Comparison of ENCODE assay signal across 14 cellular contexts in the genomic region with DNA sequence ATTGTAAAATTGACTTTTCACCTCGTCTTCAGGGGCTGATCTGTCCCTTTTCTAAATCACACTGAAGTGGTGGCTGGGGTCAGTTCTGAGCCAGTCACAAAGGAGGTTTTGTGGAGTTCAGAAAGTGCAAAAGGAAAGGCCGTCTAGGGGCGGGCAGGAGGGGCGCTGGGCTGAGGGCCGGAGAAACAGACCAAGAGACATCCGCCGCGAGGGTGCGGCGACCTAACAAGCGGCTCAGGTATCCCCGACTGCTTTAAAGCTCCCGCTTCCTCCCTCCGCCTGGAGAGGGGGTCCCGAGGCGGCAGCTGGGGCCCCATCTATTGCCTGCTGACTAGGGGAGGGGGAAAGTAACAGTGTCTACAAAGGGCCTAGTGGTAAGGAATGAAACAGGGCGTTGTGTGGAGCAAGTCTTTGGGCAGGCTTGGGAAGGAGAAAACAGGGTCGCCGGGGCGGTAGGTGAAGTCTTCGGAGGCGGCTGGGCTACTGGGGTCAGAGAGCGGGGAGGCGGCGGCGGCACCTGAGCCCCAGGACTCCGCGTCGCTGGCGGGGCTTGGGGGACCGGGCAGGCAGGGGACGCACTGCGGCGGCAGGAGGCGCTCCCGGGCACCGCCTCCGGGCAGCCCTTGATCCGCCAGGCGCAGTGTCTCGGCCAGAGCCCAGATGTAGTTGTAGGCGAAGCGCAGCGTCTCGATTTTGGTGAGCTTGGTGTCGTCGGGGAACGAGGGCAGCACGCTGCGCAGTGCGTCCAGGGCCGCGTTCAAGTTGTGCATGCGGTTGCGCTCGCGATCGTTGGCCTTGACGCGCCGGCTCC. TPM values are rescaled to one million over a fixed set of nuclear protein-coding genes. Genes with fewer than 3 reads are reported as not detected.
DNase-seq lines count a peak whose midpoint lies in the region; ATAC-seq and TF ChIP-seq lines count a peak whose summit lies in the region.
"Had no signal": no experiment of that assay in that cellular context is flagged by ENCODE, and none has a peak within 500 bp of the region (broad histone marks: within the 10 kb centered on the region; RNA-seq: fewer than 3 reads in every experiment).

No MANE protein-coding gene starts in this region.

- no peak overlapping the region for H3K9ac ChIP-seq in IMR-90 (ENCODE audit: low read depth, low read length)

- no peaks in the 10 kb centered on the region for H3K9me1 ChIP-seq in IMR-90 (ENCODE audit: insufficient read depth, low read length)

- no peaks in the 10 kb centered on the region for H3K4me1 ChIP-seq in IMR-90 (ENCODE audit: control insufficient read depth, insufficient read depth, low read length)
- peaks cover 28% of the 10 kb centered on the region for H3K4me1 ChIP-seq in neuron (ENCODE audit: insufficient read depth, low read length)
- peaks cover 16% of the 10 kb centered on the region for H3K4me1 ChIP-seq in vagina
- no peaks in the 10 kb centered on the region for H3K4me1 ChIP-seq in PC-9 (replicated peaks; ENCODE audit: insufficient read depth)

- H4K20me1 ChIP-seq in IMR-90 (ENCODE audit: insufficient read depth, low read length) = no peaks in the 10 kb centered on the region
- H4K20me1 ChIP-seq in PC-9 (ENCODE audit: insufficient read depth) = no peaks in the 10 kb centered on the region

- DNase-seq in D341Med (ENCODE audit: low spot score) = peak; percentile 71
- no peak for DNase-seq in IMR-90
- peak; percentile 29 for DNase-seq in epithelial cell of esophagus (ENCODE audit: low read depth)
- DNase-seq in vagina (ENCODE audit: extremely low spot score in 2 of 2) = no peak
- no peak for DNase-seq in HCEC 1CT
- no peak for DNase-seq in PC-9
- DNase-seq: DMS 273 treated with DMSO at 0.1 percent for 48 hours, NCI-H187 treated with DMSO at 0.1 percent for 48 hours, T1000 had no signal

- H3K9me3 ChIP-seq in IMR-90 (ENCODE audit: control insufficient read depth, insufficient read depth, low read length) = peaks cover 5% of the 10 kb centered on the region
- peaks cover 5% of the 10 kb centered on the region for H3K9me3 ChIP-seq in neuron (ENCODE audit: low read length)
- H3K9me3 ChIP-seq in vagina = no peaks in the 10 kb centered on the region
- H3K9me3 ChIP-seq in PC-9 (ENCODE audit: insufficient read depth, low read depth) = no peaks in the 10 kb centered on the region

- no peak overlapping the region for H2BK5ac ChIP-seq in IMR-90 (ENCODE audit: low read depth, low read length, poor library complexity, severe bottlenecking)

- WGBS in IMR-90 (ENCODE audit: extremely low coverage in 2 of 2, insufficient read length in 1 of 2), 2 experiments = 5% methylated on average over 49 of the region's 61 CpGs; no CpG with 5 or more reads in 1 of the 2 experiments

- H3K27ac ChIP-seq in IMR-90 (ENCODE audit: insufficient read depth, low read length) = no peak overlapping the region
- no peak overlapping the region for H3K27ac ChIP-seq in vagina
- H3K27ac ChIP-seq in PC-9 = no peak overlapping the region
- H3K27ac ChIP-seq: cardiac muscle cell had no signal

- intact Hi-C loops in IMR-90 (cut with micrococcal nuclease) = no loop called here
- intact Hi-C loops in vagina (cut with DNase I) = no loop called here
- intact Hi-C loops in PC-9 (cut with micrococcal nuclease; ENCODE audit: unreplicated experiment) = no loop called here

- H3K4me3 ChIP-seq in IMR-90 (ENCODE audit: insufficient read depth, low read depth, low read length) (no peak overlapping the region), epithelial cell of esophagus (ENCODE audit: low read length) (no peak overlapping the region), neuron (ENCODE audit: low read length) (peak overlapping the region; percentile 42), vagina (no peak overlapping the region), PC-9 (no peak overlapping the region)
- H3K4me3 ChIP-seq: cardiac muscle cell had no signal

- H4K5ac ChIP-seq in IMR-90 (ENCODE audit: low read depth, low read length) = no peak overlapping the region

- H3K4me2 ChIP-seq in IMR-90 (ENCODE audit: low read depth, low read length) (no peak overlapping the region), PC-9 (no peak overlapping the region)

- no peak overlapping the region for H3K14ac ChIP-seq in IMR-90 (replicated peaks; ENCODE audit: low read depth, low read length)

- TF ChIP-seq RAD21 in IMR-90 (IDR thresholded peaks at IDR 0.05; ENCODE audit: low read length) = no peak

- H2AFZ ChIP-seq in IMR-90 (replicated peaks; ENCODE audit: low read length, poor library complexity) (peak overlapping the region; percentile 80), neuron (ENCODE audit: low read depth, low read length) (peak overlapping the region; percentile 24), PC-9 (no peak overlapping the region)

- H3K18ac ChIP-seq in IMR-90 (ENCODE audit: low read depth, low read length) = no peak overlapping the region

- no TSS peak for BruUV-seq in IMR-90 (replicated peaks; lab: Mats Ljungman, UMichigan)
- BruUV-seq in PC-9 (replicated peaks; lab: Mats Ljungman, UMichigan) = no TSS peak

- H3K79me2 ChIP-seq in PC-9 (ENCODE audit: low read depth) = no peaks in the 10 kb centered on the region

- no peaks in the 10 kb centered on the region for H3K79me1 ChIP-seq in IMR-90 (ENCODE audit: low read depth in 1 of 2, low read length in 2 of 2)

- H3K23ac ChIP-seq in IMR-90 (ENCODE audit: low read depth, low read length) = no peak overlapping the region

- no peaks in the 10 kb centered on the region for H3K9me2 ChIP-seq in PC-9 (ENCODE audit: insufficient read depth)

- ATAC-seq in IMR-90 (ENCODE audit: low read depth) (0 out of 2 replicates have a peak, but pooled peaks have one; percentile 14), GM21367 (IDR thresholded peaks at IDR 0.05; ENCODE audit: unreplicated experiment) (no peak)
- ATAC-seq: sciatic nerve had no signal

- no peak overlapping the region for H3K56ac ChIP-seq in IMR-90 (ENCODE audit: extremely low read depth, insufficient read depth, low read length)

- no peak overlapping the region for H2BK120ac ChIP-seq in IMR-90 (ENCODE audit: low read depth, low read length)

- H4K8ac ChIP-seq in IMR-90 (ENCODE audit: low read depth in 2 of 2, low read length in 2 of 2) = no peak overlapping the region

- no peak overlapping the region for H2AK9ac ChIP-seq in IMR-90 (replicated peaks; ENCODE audit: low read depth, low read length, poor library complexity)

- H3F3A ChIP-seq in PC-9 (ENCODE audit: insufficient read depth, low read depth) = no peaks in the 10 kb centered on the region

- in situ Hi-C loops in IMR-90 (cut with MboI; ENCODE audit: low sequenced_read_pairs) = no loop called here

- dilution Hi-C loops in IMR-90 (cut with HindIII; ENCODE audit: low sequenced_read_pairs, unreplicated experiment) = no loop called here

- H2AK5ac ChIP-seq in IMR-90 (ENCODE audit: low read depth, low read length) = no peak overlapping the region

- H2BK15ac ChIP-seq in IMR-90 (ENCODE audit: low read depth, low read length) = no peak overlapping the region

- no peak overlapping the region for H3K4ac ChIP-seq in IMR-90 (ENCODE audit: low read depth, low read length)

- TF ChIP-seq POLR2A in IMR-90 (IDR thresholded peaks at IDR 0.05; ENCODE audit: low read depth, low read length) = no peak
- no peak for TF ChIP-seq POLR2A in vagina (IDR thresholded peaks at IDR 0.05)

- CTCF ChIA-PET in IMR-90 (lab: Yijun Ruan, JAX) = interaction anchor here (1.3 kb wide), 1 partner anchor 68 kb away, joined by 5 read pairs; no protein-coding TSS in a partner anchor
- CTCF ChIA-PET in PC-9 (lab: Charles Lee) = no interaction called here

- H3K27me3 ChIP-seq in IMR-90 (ENCODE audit: control insufficient read depth, insufficient read depth, low read length) (peaks cover 84% of the 10 kb centered on the region), neuron (ENCODE audit: insufficient read depth, low read length) (peaks cover 50% of the 10 kb centered on the region), vagina (no peaks in the 10 kb centered on the region), PC-9 (ENCODE audit: insufficient read depth, low read depth) (peaks cover 81% of the 10 kb centered on the region)

- POLR2A ChIA-PET in IMR-90 (lab: Charles Lee; ENCODE audit: unreplicated experiment) = no interaction called here
- POLR2A ChIA-PET in PC-9 (lab: Charles Lee; ENCODE audit: unreplicated experiment) = no interaction called here

- H4K91ac ChIP-seq in IMR-90 (ENCODE audit: insufficient read depth, low read depth, low read length) = no peak overlapping the region

- TF ChIP-seq CTCF in IMR-90 (conservative IDR thresholded peaks at IDR 0.05; ENCODE audit: low read depth, low read length) (no peak), epithelial cell of esophagus (IDR thresholded peaks at IDR 0.05; ENCODE audit: insufficient read depth, low read depth, low read length, missing control alignments) (no peak), vagina (IDR thresholded peaks at IDR 0.05) (no peak), PC-9 (conservative IDR thresholded peaks at IDR 0.05) (no peak)

- H3K36me3 ChIP-seq in IMR-90 (ENCODE audit: control insufficient read depth, insufficient read depth, low read length) = no peaks in the 10 kb centered on the region
- H3K36me3 ChIP-seq in neuron (ENCODE audit: insufficient read depth, low read length) = no peaks in the 10 kb centered on the region
- no peaks in the 10 kb centered on the region for H3K36me3 ChIP-seq in vagina
- no peaks in the 10 kb centered on the region for H3K36me3 ChIP-seq in PC-9 (ENCODE audit: low read depth)
- H3K36me3 ChIP-seq: cardiac muscle cell had no signal

- H2BK20ac ChIP-seq in IMR-90 (ENCODE audit: low read depth, low read length) = no peak overlapping the region

TF ChIP-seq in IMR-90, 13 proteins besides CTCF, POLR2A, EP300 and RAD21 (continues in another document):
- TF ChIP-seq RCOR1 (IDR thresholded peaks at IDR 0.05; ENCODE audit: insufficient replicate concordance, low read length) = no peak
- no peak for TF ChIP-seq MAZ (IDR thresholded peaks at IDR 0.05; ENCODE audit: borderline replicate concordance, low read depth, low read length)
- no peak for TF ChIP-seq RFX5 (IDR thresholded peaks at IDR 0.05; ENCODE audit: low read depth, low read length)
- no peak for TF ChIP-seq CHD1 (IDR thresholded peaks at IDR 0.05; ENCODE audit: low read depth, low read length)
- no peak for TF ChIP-seq MAFK (IDR thresholded peaks at IDR 0.05; ENCODE audit: low read depth, low read length)
- no peak for TF ChIP-seq CEBPB (IDR thresholded peaks at IDR 0.05; ENCODE audit: low read depth, low read length)

RNA-seq across cellular contexts. Expression of gene NEUROG1, which starts 0.9 kb away (rescaled TPM):
- total RNA-seq in IMR-90 (2012; rRNA removed) (not detected in 2 replicates), vagina (not detected), PC-9 (2021) (not detected in 2 replicates)
- not detected in 2 replicates for polyA plus RNA-seq in IMR-90 (2012; rRNA removed)
- polyA plus RNA-seq in IMR-90 (2012; cell fraction: cytosol; rRNA removed) = not detected in 2 replicates
- polyA plus RNA-seq in IMR-90 (2012; cell fraction: nucleus; rRNA removed; ENCODE audit: low replicate concordance) = not detected in 2 replicates
- total RNA-seq: cardiac muscle cell, lung microvascular endothelial cell, sciatic nerve had no signal
- polyA plus RNA-seq: cardiac muscle cell had no signal

RNA-seq across cellular contexts. Expression of gene CXCL14, which starts 44.0 kb away (rescaled TPM):
- total RNA-seq in IMR-90 (2012; rRNA removed) (under 0.01 TPM in 1 of 2 replicates, not detected in the other), vagina (62.1 TPM), PC-9 (2021) (not detected in 2 replicates)
- not detected in 2 replicates for polyA plus RNA-seq in IMR-90 (2012; rRNA removed)
- polyA plus RNA-seq in IMR-90 (2012; cell fraction: cytosol; rRNA removed) = 0.04 and 0.07 TPM in 2 replicates
- polyA plus RNA-seq in IMR-90 (2012; cell fraction: nucleus; rRNA removed; ENCODE audit: low replicate concordance) = not detected in 2 replicates
- total RNA-seq: lung microvascular endothelial cell had no signal

Comparison
In these comparisons a context has a peak if more than half of its experiments do, and no peak if none do; other contexts are left out.
1. DNase-seq: peak in D341Med (single experiment) and epithelial cell of esophagus (single experiment); none in IMR-90 (single experiment), vagina (0 of 2), HCEC 1CT (single experiment) and PC-9 (0 of 2).
2. RNA of gene CXCL14, which starts 44.0 kb away (total RNA-seq): 62.1 TPM in vagina (single experiment); under 0.01 TPM in IMR-90 and not detected in PC-9; every median in the first group is over 10 times any median in the second.